ENCODE assay signal across 1 cellular context in genomic region chr14:51575225-51576111, GRCh38.
TF ChIP-seq lines count a peak whose summit lies in the region.

No MANE protein-coding gene starts in this region.

TF ChIP-seq in HepG2, 621 proteins besides CTCF, POLR2A, EP300 and RAD21:
- TF ChIP-seq ARID5B (CRISPR knock-in tag; IDR thresholded peaks at IDR 0.05) (peak; percentile 66), KDM5B (CRISPR knock-in tag; IDR thresholded peaks at IDR 0.05; ENCODE audit: borderline replicate concordance) (no peak), CEBPB (IDR thresholded peaks at IDR 0.05; ENCODE audit: borderline replicate concordance, low read depth, low read length) (peak; percentile 60; the same call in 1 of the 2 replicates), ZNF788 (CRISPR knock-in tag; IDR thresholded peaks at IDR 0.05; ENCODE audit: borderline replicate concordance) (no peak), ZNF644 (CRISPR knock-in tag; IDR thresholded peaks at IDR 0.05; ENCODE audit: low read depth) (0 out of 2 replicates have a peak, but pooled peaks have one; percentile 17), ZNF597 (CRISPR knock-in tag; IDR thresholded peaks at IDR 0.05) (no peak), MYNN (CRISPR knock-in tag; IDR thresholded peaks at IDR 0.05; ENCODE audit: low read depth) (no peak), SOX6 (IDR thresholded peaks at IDR 0.05) (no peak), SOX6 (CRISPR knock-in tag; IDR thresholded peaks at IDR 0.05) (peak; percentile 19; the same call in 1 of the 2 replicates), CEBPG (CRISPR knock-in tag; IDR thresholded peaks at IDR 0.05) (peak; percentile 89), ATF4 (CRISPR knock-in tag; IDR thresholded peaks at IDR 0.05) (peak in 1 of 2 experiments; percentile 95; a peak in 2 of 4 replicates), NCOR1 (IDR thresholded peaks at IDR 0.05; ENCODE audit: borderline replicate concordance, low read length) (peak; percentile 48; the same call in 1 of the 2 replicates), GLMP (CRISPR knock-in tag; IDR thresholded peaks at IDR 0.05; ENCODE audit: borderline replicate concordance) (no peak), SRY (CRISPR knock-in tag; IDR thresholded peaks at IDR 0.05) (no peak), PATZ1 (CRISPR knock-in tag; IDR thresholded peaks at IDR 0.05) (peak; percentile 62; the same call in 1 of the 2 replicates), REPIN1 (CRISPR knock-in tag; IDR thresholded peaks at IDR 0.05; ENCODE audit: borderline replicate concordance, low read depth) (no peak), CHD4 (IDR thresholded peaks at IDR 0.05; ENCODE audit: borderline replicate concordance, low read length) (no peak), FOSL2 (CRISPR knock-in tag; IDR thresholded peaks at IDR 0.05) (peak; percentile 10; the same call in 1 of the 2 replicates), PAXIP1 (CRISPR knock-in tag; conservative IDR thresholded peaks at IDR 0.05) (peak; percentile 50), HNF4G (IDR thresholded peaks at IDR 0.05; ENCODE audit: borderline replicate concordance, low read depth, low read length) (peak; percentile 61), HNF4G (CRISPR knock-in tag; IDR thresholded peaks at IDR 0.05; ENCODE audit: borderline replicate concordance, low read depth) (peak; percentile 53; the same call in 1 of the 2 replicates), HNF4A (CRISPR knock-in tag; IDR thresholded peaks at IDR 0.05) (peak; percentile 85), TBX2 (CRISPR knock-in tag; IDR thresholded peaks at IDR 0.05; ENCODE audit: borderline replicate concordance) (0 out of 2 replicates have a peak, but pooled peaks have one; percentile 19), ZNF263 (CRISPR knock-in tag; IDR thresholded peaks at IDR 0.05) (0 out of 2 replicates have a peak, but pooled peaks have one; percentile 36), ZNF883 (CRISPR knock-in tag; IDR thresholded peaks at IDR 0.05; ENCODE audit: not compliant biosample characterization) (no peak), ZNF549 (CRISPR knock-in tag; IDR thresholded peaks at IDR 0.05) (peak; percentile 54; the same call in 1 of the 2 replicates), ZNF710 (CRISPR knock-in tag; IDR thresholded peaks at IDR 0.05; ENCODE audit: borderline replicate concordance) (no peak), GABPB1 (CRISPR knock-in tag; IDR thresholded peaks at IDR 0.05) (no peak), POLR2G (IDR thresholded peaks at IDR 0.05; ENCODE audit: low read depth, low read length) (0 out of 2 replicates have a peak, but pooled peaks have one; percentile 26), ETV5 (CRISPR knock-in tag; IDR thresholded peaks at IDR 0.05; ENCODE audit: borderline replicate concordance) (no peak), ATF3 (CRISPR knock-in tag; IDR thresholded peaks at IDR 0.05) (peak; percentile 77), ARID3A (IDR thresholded peaks at IDR 0.05; ENCODE audit: low read depth, low read length) (0 out of 2 replicates have a peak, but pooled peaks have one; percentile 44), DPF2 (CRISPR knock-in tag; IDR thresholded peaks at IDR 0.05; ENCODE audit: borderline replicate concordance, low read depth) (0 out of 2 replicates have a peak, but pooled peaks have one; percentile 40), BCL6 (CRISPR knock-in tag; IDR thresholded peaks at IDR 0.05) (0 out of 2 replicates have a peak, but pooled peaks have one; percentile 7), GATAD2A (CRISPR knock-in tag; IDR thresholded peaks at IDR 0.05) (peak; percentile 63), ZNF276 (CRISPR knock-in tag; IDR thresholded peaks at IDR 0.05; ENCODE audit: low read depth) (no peak), ATF5 (CRISPR knock-in tag; IDR thresholded peaks at IDR 0.05; ENCODE audit: low read depth) (no peak), GABPA (IDR thresholded peaks at IDR 0.05; ENCODE audit: low read depth, low read length) (no peak), GABPA (CRISPR knock-in tag; IDR thresholded peaks at IDR 0.05; ENCODE audit: low read depth) (no peak), HMGA1 (CRISPR knock-in tag; conservative IDR thresholded peaks at IDR 0.05) (no peak)
